Comparison of ENCODE assay signal across 2 cellular contexts in the genomic region with DNA sequence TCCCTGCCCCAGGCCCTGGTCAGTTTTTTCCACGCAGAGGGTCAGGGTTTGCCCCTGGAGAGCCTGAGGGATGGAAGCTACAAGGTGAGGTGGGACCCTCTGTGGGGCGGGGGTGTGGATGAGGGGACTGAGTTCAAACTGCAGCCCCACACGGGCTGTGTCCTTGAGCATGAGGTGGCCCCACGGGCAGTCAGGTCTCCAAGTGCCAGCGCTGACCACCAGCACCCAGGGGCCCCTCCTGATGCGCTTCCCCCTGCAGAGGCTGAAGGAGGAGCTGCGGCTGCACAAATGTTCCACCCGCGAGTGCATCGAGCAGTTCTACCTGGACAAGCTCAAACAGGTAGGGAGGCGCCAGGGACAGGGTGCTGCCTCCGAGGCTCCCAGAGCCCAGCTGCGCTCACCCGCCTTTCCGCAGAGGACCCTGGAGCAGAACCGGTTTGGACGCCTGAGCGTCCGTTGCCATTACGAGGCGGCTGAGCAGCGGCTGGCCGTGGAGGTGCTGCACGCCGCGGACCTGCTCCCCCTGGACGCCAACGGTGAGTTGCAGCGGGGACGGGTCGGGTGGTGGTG.
TF ChIP-seq lines count a peak whose summit lies in the region.

No MANE protein-coding gene starts in this region.

TF ChIP-seq in IMR-90, 13 proteins besides CTCF, POLR2A, EP300 and RAD21:
- no peak for TF ChIP-seq CEBPB (IDR thresholded peaks at IDR 0.05; ENCODE audit: low read depth, low read length)
- TF ChIP-seq BHLHE40 (IDR thresholded peaks at IDR 0.05; ENCODE audit: low read depth, low read length) = no peak
- TF ChIP-seq RCOR1 (IDR thresholded peaks at IDR 0.05; ENCODE audit: insufficient replicate concordance, low read length) = no peak
- no peak for TF ChIP-seq USF2 (IDR thresholded peaks at IDR 0.05; ENCODE audit: low read depth, low read length)
- no peak for TF ChIP-seq NFE2L2 (IDR thresholded peaks at IDR 0.05; ENCODE audit: low read depth, low read length)
- TF ChIP-seq MAFK (IDR thresholded peaks at IDR 0.05; ENCODE audit: low read depth, low read length) = no peak
- no peak for TF ChIP-seq MAZ (IDR thresholded peaks at IDR 0.05; ENCODE audit: borderline replicate concordance, low read depth, low read length)
- TF ChIP-seq SMC3 (IDR thresholded peaks at IDR 0.05; ENCODE audit: low read depth, low read length) = no peak
- TF ChIP-seq CHD1 (IDR thresholded peaks at IDR 0.05; ENCODE audit: low read depth, low read length) = no peak
TF ChIP-seq in IMR-90: peak in this region for 0.

TF ChIP-seq in K562, 482 proteins besides CTCF, POLR2A, EP300 and RAD21:
- 0 out of 2 replicates have a peak, but pooled peaks have one; percentile 30 for TF ChIP-seq SUPT5H (IDR thresholded peaks at IDR 0.05)
- no peak for TF ChIP-seq ATF4 (CRISPR knock-in tag; IDR thresholded peaks at IDR 0.05)
- TF ChIP-seq POLR2G (IDR thresholded peaks at IDR 0.05; ENCODE audit: low read depth, low read length) = peak; percentile 44; the same call in 1 of the 2 replicates
